Comparison of ENCODE assay signal across 2 cellular contexts in the genomic region with DNA sequence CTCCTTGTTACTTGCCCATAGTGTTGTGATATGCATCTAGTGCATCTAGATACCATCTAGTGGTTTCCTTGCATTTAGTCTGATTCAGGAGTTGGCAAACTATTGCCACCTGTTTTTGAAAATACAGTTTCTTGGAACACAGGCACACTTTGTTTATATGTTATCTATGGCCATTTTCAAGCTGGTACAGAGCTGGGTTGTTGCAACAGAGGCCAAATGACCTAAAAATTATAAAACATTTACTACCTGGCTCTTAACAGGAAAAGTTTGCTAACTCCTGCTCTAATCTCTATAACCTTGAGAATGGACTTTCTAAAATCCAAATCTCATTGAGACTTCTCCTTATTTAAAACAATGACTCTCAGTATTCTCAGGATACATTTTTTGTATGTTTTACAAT.
TF ChIP-seq lines count a peak whose summit lies in the region.

No MANE protein-coding gene starts in this region.

TF ChIP-seq in liver, 16 proteins besides CTCF, POLR2A, EP300 and RAD21:
- no peak for TF ChIP-seq YY1 (IDR thresholded peaks at IDR 0.05)
- TF ChIP-seq, protein P1, sequence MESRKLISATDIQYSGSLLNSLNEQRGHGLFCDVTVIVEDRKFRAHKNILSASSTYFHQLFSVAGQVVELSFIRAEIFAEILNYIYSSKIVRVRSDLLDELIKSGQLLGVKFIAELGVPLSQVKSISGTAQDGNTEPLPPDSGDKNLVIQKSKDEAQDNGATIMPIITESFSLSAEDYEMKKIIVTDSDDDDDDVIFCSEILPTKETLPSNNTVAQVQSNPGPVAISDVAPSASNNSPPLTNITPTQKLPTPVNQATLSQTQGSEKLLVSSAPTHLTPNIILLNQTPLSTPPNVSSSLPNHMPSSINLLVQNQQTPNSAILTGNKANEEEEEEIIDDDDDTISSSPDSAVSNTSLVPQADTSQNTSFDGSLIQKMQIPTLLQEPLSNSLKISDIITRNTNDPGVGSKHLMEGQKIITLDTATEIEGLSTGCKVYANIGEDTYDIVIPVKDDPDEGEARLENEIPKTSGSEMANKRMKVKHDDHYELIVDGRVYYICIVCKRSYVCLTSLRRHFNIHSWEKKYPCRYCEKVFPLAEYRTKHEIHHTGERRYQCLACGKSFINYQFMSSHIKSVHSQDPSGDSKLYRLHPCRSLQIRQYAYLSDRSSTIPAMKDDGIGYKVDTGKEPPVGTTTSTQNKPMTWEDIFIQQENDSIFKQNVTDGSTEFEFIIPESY (IDR thresholded peaks at IDR 0.05): no peak
- TF ChIP-seq EGR1 (IDR thresholded peaks at IDR 0.05; ENCODE audit: low read depth in 2 of 2): no peak
- peak; percentile 8 to 28 for TF ChIP-seq HNF4A (conservative IDR thresholded peaks at IDR 0.05)
- TF ChIP-seq, protein P2, sequence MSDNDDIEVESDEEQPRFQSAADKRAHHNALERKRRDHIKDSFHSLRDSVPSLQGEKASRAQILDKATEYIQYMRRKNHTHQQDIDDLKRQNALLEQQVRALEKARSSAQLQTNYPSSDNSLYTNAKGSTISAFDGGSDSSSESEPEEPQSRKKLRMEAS (IDR thresholded peaks at IDR 0.05): no peak

TF ChIP-seq in HepG2, 621 proteins besides CTCF, POLR2A, EP300 and RAD21:
- TF ChIP-seq MED1 (CRISPR knock-in tag; IDR thresholded peaks at IDR 0.05) (no peak), HOXA9 (CRISPR knock-in tag; IDR thresholded peaks at IDR 0.05; ENCODE audit: borderline replicate concordance) (no peak), ZNF629 (CRISPR knock-in tag; conservative IDR thresholded peaks at IDR 0.05) (no peak), JARID2 (CRISPR knock-in tag; IDR thresholded peaks at IDR 0.05; ENCODE audit: insufficient replicate concordance) (no peak), ZNF501 (CRISPR knock-in tag; IDR thresholded peaks at IDR 0.05) (no peak), HDAC2 (CRISPR knock-in tag; IDR thresholded peaks at IDR 0.05) (no peak), ZFP62 (CRISPR knock-in tag; IDR thresholded peaks at IDR 0.05) (no peak), ZFP1 (CRISPR knock-in tag; IDR thresholded peaks at IDR 0.05) (no peak), ZNF367 (CRISPR knock-in tag; IDR thresholded peaks at IDR 0.05; ENCODE audit: borderline replicate concordance) (no peak), ZSCAN12 (CRISPR knock-in tag; IDR thresholded peaks at IDR 0.05) (no peak), MED8 (CRISPR knock-in tag; IDR thresholded peaks at IDR 0.05; ENCODE audit: insufficient replicate concordance) (no peak), ZNF567 (CRISPR knock-in tag; IDR thresholded peaks at IDR 0.05; ENCODE audit: borderline replicate concordance) (no peak), ONECUT2 (CRISPR knock-in tag; IDR thresholded peaks at IDR 0.05) (no peak), ZNF839 (CRISPR knock-in tag; IDR thresholded peaks at IDR 0.05; ENCODE audit: borderline replicate concordance) (no peak)
- TF ChIP-seq, protein P3, sequence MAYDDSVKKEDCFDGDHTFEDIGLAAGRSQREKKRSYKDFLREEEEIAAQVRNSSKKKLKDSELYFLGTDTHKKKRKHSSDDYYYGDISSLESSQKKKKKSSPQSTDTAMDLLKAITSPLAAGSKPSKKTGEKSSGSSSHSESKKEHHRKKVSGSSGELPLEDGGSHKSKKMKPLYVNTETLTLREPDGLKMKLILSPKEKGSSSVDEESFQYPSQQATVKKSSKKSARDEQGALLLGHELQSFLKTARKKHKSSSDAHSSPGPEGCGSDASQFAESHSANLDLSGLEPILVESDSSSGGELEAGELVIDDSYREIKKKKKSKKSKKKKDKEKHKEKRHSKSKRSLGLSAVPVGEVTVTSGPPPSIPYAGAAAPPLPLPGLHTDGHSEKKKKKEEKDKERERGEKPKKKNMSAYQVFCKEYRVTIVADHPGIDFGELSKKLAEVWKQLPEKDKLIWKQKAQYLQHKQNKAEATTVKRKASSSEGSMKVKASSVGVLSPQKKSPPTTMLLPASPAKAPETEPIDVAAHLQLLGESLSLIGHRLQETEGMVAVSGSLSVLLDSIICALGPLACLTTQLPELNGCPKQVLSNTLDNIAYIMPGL (CRISPR knock-in tag; IDR thresholded peaks at IDR 0.05; ENCODE audit: borderline replicate concordance in 1 of 2, low read depth in 1 of 2): no peak
- TF ChIP-seq, protein P4, sequence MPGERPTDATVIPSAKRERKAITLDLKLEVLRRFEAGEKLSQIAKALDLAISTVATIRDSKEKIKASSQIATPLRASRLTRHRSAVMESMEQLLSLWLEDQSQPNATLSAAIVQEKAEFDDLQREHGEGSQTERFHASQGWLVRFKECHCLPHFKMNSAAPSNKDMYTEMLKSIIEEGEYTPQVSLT (CRISPR knock-in tag; IDR thresholded peaks at IDR 0.05; ENCODE audit: borderline replicate concordance, low read depth): no peak
- TF ChIP-seq, protein P5, sequence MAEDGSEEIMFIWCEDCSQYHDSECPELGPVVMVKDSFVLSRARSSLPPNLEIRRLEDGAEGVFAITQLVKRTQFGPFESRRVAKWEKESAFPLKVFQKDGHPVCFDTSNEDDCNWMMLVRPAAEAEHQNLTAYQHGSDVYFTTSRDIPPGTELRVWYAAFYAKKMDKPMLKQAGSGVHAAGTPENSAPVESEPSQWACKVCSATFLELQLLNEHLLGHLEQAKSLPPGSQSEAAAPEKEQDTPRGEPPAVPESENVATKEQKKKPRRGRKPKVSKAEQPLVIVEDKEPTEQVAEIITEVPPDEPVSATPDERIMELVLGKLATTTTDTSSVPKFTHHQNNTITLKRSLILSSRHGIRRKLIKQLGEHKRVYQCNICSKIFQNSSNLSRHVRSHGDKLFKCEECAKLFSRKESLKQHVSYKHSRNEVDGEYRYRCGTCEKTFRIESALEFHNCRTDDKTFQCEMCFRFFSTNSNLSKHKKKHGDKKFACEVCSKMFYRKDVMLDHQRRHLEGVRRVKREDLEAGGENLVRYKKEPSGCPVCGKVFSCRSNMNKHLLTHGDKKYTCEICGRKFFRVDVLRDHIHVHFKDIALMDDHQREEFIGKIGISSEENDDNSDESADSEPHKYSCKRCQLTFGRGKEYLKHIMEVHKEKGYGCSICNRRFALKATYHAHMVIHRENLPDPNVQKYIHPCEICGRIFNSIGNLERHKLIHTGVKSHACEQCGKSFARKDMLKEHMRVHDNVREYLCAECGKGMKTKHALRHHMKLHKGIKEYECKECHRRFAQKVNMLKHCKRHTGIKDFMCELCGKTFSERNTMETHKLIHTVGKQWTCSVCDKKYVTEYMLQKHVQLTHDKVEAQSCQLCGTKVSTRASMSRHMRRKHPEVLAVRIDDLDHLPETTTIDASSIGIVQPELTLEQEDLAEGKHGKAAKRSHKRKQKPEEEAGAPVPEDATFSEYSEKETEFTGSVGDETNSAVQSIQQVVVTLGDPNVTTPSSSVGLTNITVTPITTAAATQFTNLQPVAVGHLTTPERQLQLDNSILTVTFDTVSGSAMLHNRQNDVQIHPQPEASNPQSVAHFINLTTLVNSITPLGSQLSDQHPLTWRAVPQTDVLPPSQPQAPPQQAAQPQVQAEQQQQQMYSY (CRISPR knock-in tag; IDR thresholded peaks at IDR 0.05): no peak
- TF ChIP-seq, protein P6, sequence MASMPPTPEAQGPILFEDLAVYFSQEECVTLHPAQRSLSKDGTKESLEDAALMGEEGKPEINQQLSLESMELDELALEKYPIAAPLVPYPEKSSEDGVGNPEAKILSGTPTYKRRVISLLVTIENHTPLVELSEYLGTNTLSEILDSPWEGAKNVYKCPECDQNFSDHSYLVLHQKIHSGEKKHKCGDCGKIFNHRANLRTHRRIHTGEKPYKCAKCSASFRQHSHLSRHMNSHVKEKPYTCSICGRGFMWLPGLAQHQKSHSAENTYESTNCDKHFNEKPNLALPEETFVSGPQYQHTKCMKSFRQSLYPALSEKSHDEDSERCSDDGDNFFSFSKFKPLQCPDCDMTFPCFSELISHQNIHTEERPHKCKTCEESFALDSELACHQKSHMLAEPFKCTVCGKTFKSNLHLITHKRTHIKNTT (CRISPR knock-in tag; IDR thresholded peaks at IDR 0.05): no peak
